In genomic region chr10:69865450-69865849, GRCh38 we compare ENCODE assay signal across 18 cellular contexts.
"Had no signal": no experiment of that assay in that cellular context is flagged by ENCODE, and none has a peak within 500 bp of the region (broad histone marks: within the 10 kb centered on the region; RNA-seq: fewer than 3 reads in every experiment).

No MANE protein-coding gene starts in this region.

- H3K27ac Mint-ChIP-seq: activated CD4-positive, alpha-beta T cell treated with anti-CD3 and anti-CD28 coated beads, Interleukin-2, amount 10 ng/mL, durations not matched to agents 24 days and 14 days; activated naive CD4-positive, alpha-beta T cell treated with anti-CD3 and anti-CD28 coated beads, Interleukin-2, amount 50 U/mL, for 72 hours; activated T-cell treated with anti-CD3 and anti-CD28 coated beads, Interleukin-2, amount 50 U/mL, for 72 hours had no signal

- H3K27me3 ChIP-seq: transverse colon had no signal

- DNase-seq: activated CD4-positive, alpha-beta T cell treated with anti-CD3 and anti-CD28 coated beads, Interleukin-2, amount 10 ng/mL, durations not matched to agents 24 days and 14 days; activated CD4-positive, CD25-positive, alpha-beta regulatory T cell; activated CD8-positive, alpha-beta memory T cell treated with anti-CD3 and anti-CD28 coated beads, Interleukin-2, amount 50 U/mL, for 48 hours; activated gamma-delta T cell; activated T-cell treated with anti-CD3 and anti-CD28 coated beads, Interleukin-2, amount 50 U/mL, for 72 hours; amniotic stem cell; cortex of kidney; effector CD8-positive, alpha-beta T cell; stimulated activated CD4-positive, alpha-beta T cell treated with anti-CD3 and anti-CD28 coated beads, Interleukin-4, amount 100 ng/mL, for 4 hours; stimulated activated CD8-positive, alpha-beta memory T cell treated with anti-CD3 and anti-CD28 coated beads, Interleukin-4, amount 100 ng/mL, for 48 hours; stimulated activated naive CD4-positive, alpha-beta T cell treated with Interleukin-2 at 50 U/mL for 16 hours; SW 1271; transverse colon had no signal

- H3K4me3 ChIP-seq: lung, smooth muscle cell, transverse colon had no signal

- H3K36me3 Mint-ChIP-seq: activated naive CD4-positive, alpha-beta T cell treated with anti-CD3 and anti-CD28 coated beads, Interleukin-2, amount 50 U/mL, for 72 hours had no signal

- ATAC-seq: activated naive CD4-positive, alpha-beta T cell treated with anti-CD3 and anti-CD28 coated beads, Interleukin-2, amount 50 U/mL, for 72 hours; activated T-cell treated with anti-CD3 and anti-CD28 coated beads, Interleukin-2, amount 50 U/mL, for 72 hours had no signal

- H3K9me3 Mint-ChIP-seq: activated CD4-positive, alpha-beta T cell treated with anti-CD3 and anti-CD28 coated beads, Interleukin-2, amount 10 ng/mL, durations not matched to agents 24 days and 14 days; activated naive CD4-positive, alpha-beta T cell treated with anti-CD3 and anti-CD28 coated beads, Interleukin-2, amount 50 U/mL, for 72 hours; activated T-cell treated with anti-CD3 and anti-CD28 coated beads, Interleukin-2, amount 50 U/mL, for 72 hours had no signal

- FAIRE-seq: TTC549 had no signal

- H3K9me3 ChIP-seq: neutrophil, transverse colon had no signal

- H3K36me3 ChIP-seq: neutrophil, transverse colon had no signal

- H3K4me3 Mint-ChIP-seq: activated CD4-positive, alpha-beta T cell treated with anti-CD3 and anti-CD28 coated beads, Interleukin-2, amount 10 ng/mL, durations not matched to agents 24 days and 14 days; activated T-cell treated with anti-CD3 and anti-CD28 coated beads, Interleukin-2, amount 50 U/mL, for 72 hours had no signal

- H3K27ac ChIP-seq: neutrophil had no signal
